Comparison of ENCODE assay signal across 1 cellular context in genomic region chr17:78111012-78111726, GRCh38.
TF ChIP-seq lines count a peak whose summit lies in the region.

No MANE protein-coding gene starts in this region.

TF ChIP-seq in H1, 55 proteins besides CTCF, POLR2A, EP300 and RAD21:
- TF ChIP-seq POLR2AphosphoS5 (IDR thresholded peaks at IDR 0.05; ENCODE audit: low read depth, low read length), result peak; percentile 14; the same call in 1 of the 2 replicates
- TF ChIP-seq SP4 (IDR thresholded peaks at IDR 0.05; ENCODE audit: low read length), result no peak
